Comparison of ENCODE assay signal across 1 cellular context in the genomic region with DNA sequence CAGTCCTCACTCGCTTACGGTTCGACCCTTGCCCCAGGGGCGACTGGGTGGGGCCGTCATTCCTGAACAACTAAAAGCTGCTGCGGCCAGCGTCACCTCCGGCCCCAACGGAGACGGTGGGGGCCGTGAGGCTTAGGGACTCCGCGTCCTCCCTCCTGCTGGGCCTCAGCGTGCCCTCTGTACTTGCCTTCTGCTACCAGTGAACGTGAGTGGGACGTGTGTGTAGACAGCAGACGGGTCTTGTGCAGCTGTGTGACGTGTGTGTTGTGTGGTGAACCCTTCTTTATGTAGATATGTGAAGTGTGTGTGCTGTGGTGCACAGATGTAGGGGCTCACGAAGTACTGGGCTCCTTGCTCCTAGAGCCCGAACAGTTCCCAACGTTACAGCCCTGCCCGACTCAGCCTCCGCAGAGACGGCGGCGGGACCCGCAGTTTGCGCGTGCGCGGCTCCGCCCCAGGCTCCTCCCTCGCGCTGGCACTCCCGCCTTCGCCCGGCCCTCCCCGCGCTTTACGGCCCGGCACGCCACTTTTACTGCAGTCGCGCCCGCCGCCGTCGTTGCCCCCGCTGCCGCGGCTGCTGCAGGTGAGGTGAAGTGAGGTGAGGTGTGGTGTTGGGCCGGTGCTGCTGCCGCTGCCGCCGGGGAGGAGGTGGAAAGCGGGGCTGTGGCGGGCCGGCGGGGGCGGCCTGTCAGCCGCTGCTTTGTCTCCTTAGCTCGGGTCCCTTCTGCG.
A peak's percentile ranks its signal among the peaks of the same experiment; 100 is the strongest.
TF ChIP-seq lines count a peak whose summit lies in the region.

A gene (plus strand): TSS at position 535 of the 729 bp plus-strand sequence. CDS start 235 bp downstream, outside the sequence.

TF ChIP-seq in HepG2, 621 proteins besides CTCF, POLR2A, EP300 and RAD21 (continued from another document and continues in another):
- TF ChIP-seq, protein P1, sequence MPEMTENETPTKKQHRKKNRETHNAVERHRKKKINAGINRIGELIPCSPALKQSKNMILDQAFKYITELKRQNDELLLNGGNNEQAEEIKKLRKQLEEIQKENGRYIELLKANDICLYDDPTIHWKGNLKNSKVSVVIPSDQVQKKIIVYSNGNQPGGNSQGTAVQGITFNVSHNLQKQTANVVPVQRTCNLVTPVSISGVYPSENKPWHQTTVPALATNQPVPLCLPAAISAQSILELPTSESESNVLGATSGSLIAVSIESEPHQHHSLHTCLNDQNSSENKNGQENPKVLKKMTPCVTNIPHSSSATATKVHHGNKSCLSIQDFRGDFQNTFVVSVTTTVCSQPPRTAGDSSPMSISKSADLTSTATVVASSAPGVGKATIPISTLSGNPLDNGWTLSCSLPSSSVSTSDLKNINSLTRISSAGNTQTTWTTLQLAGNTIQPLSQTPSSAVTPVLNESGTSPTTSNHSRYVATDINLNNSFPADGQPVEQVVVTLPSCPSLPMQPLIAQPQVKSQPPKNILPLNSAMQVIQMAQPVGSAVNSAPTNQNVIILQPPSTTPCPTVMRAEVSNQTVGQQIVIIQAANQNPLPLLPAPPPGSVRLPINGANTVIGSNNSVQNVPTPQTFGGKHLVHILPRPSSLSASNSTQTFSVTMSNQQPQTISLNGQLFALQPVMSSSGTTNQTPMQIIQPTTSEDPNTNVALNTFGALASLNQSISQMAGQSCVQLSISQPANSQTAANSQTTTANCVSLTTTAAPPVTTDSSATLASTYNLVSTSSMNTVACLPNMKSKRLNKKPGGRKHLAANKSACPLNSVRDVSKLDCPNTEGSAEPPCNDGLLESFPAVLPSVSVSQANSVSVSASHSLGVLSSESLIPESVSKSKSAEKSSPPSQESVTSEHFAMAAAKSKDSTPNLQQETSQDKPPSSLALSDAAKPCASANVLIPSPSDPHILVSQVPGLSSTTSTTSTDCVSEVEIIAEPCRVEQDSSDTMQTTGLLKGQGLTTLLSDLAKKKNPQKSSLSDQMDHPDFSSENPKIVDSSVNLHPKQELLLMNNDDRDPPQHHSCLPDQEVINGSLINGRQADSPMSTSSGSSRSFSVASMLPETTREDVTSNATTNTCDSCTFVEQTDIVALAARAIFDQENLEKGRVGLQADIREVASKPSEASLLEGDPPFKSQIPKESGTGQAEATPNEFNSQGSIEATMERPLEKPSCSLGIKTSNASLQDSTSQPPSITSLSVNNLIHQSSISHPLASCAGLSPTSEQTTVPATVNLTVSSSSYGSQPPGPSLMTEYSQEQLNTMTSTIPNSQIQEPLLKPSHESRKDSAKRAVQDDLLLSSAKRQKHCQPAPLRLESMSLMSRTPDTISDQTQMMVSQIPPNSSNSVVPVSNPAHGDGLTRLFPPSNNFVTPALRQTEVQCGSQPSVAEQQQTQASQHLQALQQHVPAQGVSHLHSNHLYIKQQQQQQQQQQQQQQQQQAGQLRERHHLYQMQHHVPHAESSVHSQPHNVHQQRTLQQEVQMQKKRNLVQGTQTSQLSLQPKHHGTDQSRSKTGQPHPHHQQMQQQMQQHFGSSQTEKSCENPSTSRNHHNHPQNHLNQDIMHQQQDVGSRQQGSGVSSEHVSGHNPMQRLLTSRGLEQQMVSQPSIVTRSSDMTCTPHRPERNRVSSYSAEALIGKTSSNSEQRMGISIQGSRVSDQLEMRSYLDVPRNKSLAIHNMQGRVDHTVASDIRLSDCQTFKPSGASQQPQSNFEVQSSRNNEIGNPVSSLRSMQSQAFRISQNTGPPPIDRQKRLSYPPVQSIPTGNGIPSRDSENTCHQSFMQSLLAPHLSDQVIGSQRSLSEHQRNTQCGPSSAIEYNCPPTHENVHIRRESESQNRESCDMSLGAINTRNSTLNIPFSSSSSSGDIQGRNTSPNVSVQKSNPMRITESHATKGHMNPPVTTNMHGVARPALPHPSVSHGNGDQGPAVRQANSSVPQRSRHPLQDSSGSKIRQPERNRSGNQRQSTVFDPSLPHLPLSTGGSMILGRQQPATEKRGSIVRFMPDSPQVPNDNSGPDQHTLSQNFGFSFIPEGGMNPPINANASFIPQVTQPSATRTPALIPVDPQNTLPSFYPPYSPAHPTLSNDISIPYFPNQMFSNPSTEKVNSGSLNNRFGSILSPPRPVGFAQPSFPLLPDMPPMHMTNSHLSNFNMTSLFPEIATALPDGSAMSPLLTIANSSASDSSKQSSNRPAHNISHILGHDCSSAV (CRISPR knock-in tag; IDR thresholded peaks at IDR 0.05; ENCODE audit: borderline replicate concordance) = peak; percentile 19; the same call in 1 of the 2 replicates
- no peak for TF ChIP-seq KDM1A (CRISPR knock-in tag; IDR thresholded peaks at IDR 0.05)
- TF ChIP-seq ZNF350 (CRISPR knock-in tag; IDR thresholded peaks at IDR 0.05; ENCODE audit: borderline replicate concordance, low read depth) = peak; percentile 84
- TF ChIP-seq, protein P2, sequence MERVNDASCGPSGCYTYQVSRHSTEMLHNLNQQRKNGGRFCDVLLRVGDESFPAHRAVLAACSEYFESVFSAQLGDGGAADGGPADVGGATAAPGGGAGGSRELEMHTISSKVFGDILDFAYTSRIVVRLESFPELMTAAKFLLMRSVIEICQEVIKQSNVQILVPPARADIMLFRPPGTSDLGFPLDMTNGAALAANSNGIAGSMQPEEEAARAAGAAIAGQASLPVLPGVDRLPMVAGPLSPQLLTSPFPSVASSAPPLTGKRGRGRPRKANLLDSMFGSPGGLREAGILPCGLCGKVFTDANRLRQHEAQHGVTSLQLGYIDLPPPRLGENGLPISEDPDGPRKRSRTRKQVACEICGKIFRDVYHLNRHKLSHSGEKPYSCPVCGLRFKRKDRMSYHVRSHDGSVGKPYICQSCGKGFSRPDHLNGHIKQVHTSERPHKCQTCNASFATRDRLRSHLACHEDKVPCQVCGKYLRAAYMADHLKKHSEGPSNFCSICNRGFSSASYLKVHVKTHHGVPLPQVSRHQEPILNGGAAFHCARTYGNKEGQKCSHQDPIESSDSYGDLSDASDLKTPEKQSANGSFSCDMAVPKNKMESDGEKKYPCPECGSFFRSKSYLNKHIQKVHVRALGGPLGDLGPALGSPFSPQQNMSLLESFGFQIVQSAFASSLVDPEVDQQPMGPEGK (CRISPR knock-in tag; IDR thresholded peaks at IDR 0.05) = peak; percentile 96
- TF ChIP-seq SMARCE1 (IDR thresholded peaks at IDR 0.05; ENCODE audit: borderline replicate concordance) = no peak
- peak; percentile 86 for TF ChIP-seq ASH2L (IDR thresholded peaks at IDR 0.05; ENCODE audit: insufficient read length, low read depth, low read length)
- 0 out of 2 replicates have a peak, but pooled peaks have one; percentile 86 for TF ChIP-seq ZNF530 (CRISPR knock-in tag; IDR thresholded peaks at IDR 0.05; ENCODE audit: low read depth)
- peak; percentile 89; the same call in 1 of the 2 replicates for TF ChIP-seq MIER3 (CRISPR knock-in tag; IDR thresholded peaks at IDR 0.05; ENCODE audit: borderline replicate concordance)
- TF ChIP-seq, protein P3, sequence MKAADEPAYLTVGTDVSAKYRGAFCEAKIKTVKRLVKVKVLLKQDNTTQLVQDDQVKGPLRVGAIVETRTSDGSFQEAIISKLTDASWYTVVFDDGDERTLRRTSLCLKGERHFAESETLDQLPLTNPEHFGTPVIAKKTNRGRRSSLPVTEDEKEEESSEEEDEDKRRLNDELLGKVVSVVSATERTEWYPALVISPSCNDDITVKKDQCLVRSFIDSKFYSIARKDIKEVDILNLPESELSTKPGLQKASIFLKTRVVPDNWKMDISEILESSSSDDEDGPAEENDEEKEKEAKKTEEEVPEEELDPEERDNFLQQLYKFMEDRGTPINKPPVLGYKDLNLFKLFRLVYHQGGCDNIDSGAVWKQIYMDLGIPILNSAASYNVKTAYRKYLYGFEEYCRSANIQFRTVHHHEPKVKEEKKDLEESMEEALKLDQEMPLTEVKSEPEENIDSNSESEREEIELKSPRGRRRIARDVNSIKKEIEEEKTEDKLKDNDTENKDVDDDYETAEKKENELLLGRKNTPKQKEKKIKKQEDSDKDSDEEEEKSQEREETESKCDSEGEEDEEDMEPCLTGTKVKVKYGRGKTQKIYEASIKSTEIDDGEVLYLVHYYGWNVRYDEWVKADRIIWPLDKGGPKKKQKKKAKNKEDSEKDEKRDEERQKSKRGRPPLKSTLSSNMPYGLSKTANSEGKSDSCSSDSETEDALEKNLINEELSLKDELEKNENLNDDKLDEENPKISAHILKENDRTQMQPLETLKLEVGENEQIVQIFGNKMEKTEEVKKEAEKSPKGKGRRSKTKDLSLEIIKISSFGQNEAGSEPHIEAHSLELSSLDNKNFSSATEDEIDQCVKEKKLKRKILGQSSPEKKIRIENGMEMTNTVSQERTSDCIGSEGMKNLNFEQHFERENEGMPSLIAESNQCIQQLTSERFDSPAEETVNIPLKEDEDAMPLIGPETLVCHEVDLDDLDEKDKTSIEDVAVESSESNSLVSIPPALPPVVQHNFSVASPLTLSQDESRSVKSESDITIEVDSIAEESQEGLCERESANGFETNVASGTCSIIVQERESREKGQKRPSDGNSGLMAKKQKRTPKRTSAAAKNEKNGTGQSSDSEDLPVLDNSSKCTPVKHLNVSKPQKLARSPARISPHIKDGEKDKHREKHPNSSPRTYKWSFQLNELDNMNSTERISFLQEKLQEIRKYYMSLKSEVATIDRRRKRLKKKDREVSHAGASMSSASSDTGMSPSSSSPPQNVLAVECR (CRISPR knock-in tag; IDR thresholded peaks at IDR 0.05; ENCODE audit: borderline replicate concordance) = peak; percentile 91
- 0 out of 2 replicates have a peak, but pooled peaks have one; percentile 11 for TF ChIP-seq ZNF10 (CRISPR knock-in tag; IDR thresholded peaks at IDR 0.05; ENCODE audit: borderline replicate concordance, low read depth)
- no peak for TF ChIP-seq PCBP2 (optimal IDR thresholded peaks at IDR 0.05; ENCODE audit: low read depth, low read length, poor library complexity, severe bottlenecking)
- TF ChIP-seq FOSL1 (CRISPR knock-in tag; IDR thresholded peaks at IDR 0.05; ENCODE audit: borderline replicate concordance) = no peak
- TF ChIP-seq, protein P4, sequence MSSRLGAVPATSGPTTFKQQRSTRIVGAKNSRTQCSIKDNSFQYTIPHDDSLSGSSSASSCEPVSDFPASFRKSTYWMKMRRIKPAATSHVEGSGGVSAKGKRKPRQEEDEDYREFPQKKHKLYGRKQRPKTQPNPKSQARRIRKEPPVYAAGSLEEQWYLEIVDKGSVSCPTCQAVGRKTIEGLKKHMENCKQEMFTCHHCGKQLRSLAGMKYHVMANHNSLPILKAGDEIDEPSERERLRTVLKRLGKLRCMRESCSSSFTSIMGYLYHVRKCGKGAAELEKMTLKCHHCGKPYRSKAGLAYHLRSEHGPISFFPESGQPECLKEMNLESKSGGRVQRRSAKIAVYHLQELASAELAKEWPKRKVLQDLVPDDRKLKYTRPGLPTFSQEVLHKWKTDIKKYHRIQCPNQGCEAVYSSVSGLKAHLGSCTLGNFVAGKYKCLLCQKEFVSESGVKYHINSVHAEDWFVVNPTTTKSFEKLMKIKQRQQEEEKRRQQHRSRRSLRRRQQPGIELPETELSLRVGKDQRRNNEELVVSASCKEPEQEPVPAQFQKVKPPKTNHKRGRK (CRISPR knock-in tag; IDR thresholded peaks at IDR 0.05) = no peak; the same call in 1 of the 2 replicates
- TF ChIP-seq, protein P5, sequence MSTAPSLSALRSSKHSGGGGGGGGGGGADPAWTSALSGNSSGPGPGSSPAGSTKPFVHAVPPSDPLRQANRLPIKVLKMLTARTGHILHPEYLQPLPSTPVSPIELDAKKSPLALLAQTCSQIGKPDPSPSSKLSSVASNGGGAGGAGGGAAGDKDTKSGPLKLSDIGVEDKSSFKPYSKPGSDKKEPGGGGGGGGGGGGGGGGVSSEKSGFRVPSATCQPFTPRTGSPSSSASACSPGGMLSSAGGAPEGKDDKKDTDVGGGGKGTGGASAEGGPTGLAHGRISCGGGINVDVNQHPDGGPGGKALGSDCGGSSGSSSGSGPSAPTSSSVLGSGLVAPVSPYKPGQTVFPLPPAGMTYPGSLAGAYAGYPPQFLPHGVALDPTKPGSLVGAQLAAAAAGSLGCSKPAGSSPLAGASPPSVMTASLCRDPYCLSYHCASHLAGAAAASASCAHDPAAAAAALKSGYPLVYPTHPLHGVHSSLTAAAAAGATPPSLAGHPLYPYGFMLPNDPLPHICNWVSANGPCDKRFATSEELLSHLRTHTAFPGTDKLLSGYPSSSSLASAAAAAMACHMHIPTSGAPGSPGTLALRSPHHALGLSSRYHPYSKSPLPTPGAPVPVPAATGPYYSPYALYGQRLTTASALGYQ (CRISPR knock-in tag; IDR thresholded peaks at IDR 0.05) = peak; percentile 60; the same call in 1 of the 2 replicates
- peak; percentile 28 for TF ChIP-seq ZNF124 (CRISPR knock-in tag; IDR thresholded peaks at IDR 0.05)
- no peak for TF ChIP-seq ZNF17 (CRISPR knock-in tag; IDR thresholded peaks at IDR 0.05)
- TF ChIP-seq SMC3 (IDR thresholded peaks at IDR 0.05; ENCODE audit: low read length) = no peak; the same call in 1 of the 2 replicates
- TF ChIP-seq NFIB (CRISPR knock-in tag; IDR thresholded peaks at IDR 0.05; ENCODE audit: borderline replicate concordance) = no peak
- peak; percentile 51; the same call in 1 of the 2 replicates for TF ChIP-seq TP53 (CRISPR knock-in tag; conservative IDR thresholded peaks at IDR 0.05)
- TF ChIP-seq NFRKB (IDR thresholded peaks at IDR 0.05) = no peak
- peak; percentile 27; the same call in 1 of the 2 replicates for TF ChIP-seq ZMYM3 (CRISPR knock-in tag; IDR thresholded peaks at IDR 0.05)
- TF ChIP-seq, protein P6, sequence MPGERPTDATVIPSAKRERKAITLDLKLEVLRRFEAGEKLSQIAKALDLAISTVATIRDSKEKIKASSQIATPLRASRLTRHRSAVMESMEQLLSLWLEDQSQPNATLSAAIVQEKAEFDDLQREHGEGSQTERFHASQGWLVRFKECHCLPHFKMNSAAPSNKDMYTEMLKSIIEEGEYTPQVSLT (CRISPR knock-in tag; IDR thresholded peaks at IDR 0.05; ENCODE audit: borderline replicate concordance, low read depth) = 0 out of 2 replicates have a peak, but pooled peaks have one; percentile 29
- TF ChIP-seq, protein P7, sequence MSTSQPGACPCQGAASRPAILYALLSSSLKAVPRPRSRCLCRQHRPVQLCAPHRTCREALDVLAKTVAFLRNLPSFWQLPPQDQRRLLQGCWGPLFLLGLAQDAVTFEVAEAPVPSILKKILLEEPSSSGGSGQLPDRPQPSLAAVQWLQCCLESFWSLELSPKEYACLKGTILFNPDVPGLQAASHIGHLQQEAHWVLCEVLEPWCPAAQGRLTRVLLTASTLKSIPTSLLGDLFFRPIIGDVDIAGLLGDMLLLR (CRISPR knock-in tag; IDR thresholded peaks at IDR 0.05) = peak; percentile 71; the same call in 1 of the 2 replicates
- TF ChIP-seq ZNF329 (CRISPR knock-in tag; IDR thresholded peaks at IDR 0.05; ENCODE audit: low read depth) = no peak; the same call in 1 of the 2 replicates
- peak; percentile 94 for TF ChIP-seq KDM5A (IDR thresholded peaks at IDR 0.05; ENCODE audit: borderline replicate concordance, low read length)
- TF ChIP-seq, protein P8, sequence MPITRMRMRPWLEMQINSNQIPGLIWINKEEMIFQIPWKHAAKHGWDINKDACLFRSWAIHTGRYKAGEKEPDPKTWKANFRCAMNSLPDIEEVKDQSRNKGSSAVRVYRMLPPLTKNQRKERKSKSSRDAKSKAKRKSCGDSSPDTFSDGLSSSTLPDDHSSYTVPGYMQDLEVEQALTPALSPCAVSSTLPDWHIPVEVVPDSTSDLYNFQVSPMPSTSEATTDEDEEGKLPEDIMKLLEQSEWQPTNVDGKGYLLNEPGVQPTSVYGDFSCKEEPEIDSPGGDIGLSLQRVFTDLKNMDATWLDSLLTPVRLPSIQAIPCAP (CRISPR knock-in tag; IDR thresholded peaks at IDR 0.05; ENCODE audit: low read depth) = no peak; the same call in 1 of the 2 replicates
- TF ChIP-seq RARA (CRISPR knock-in tag; IDR thresholded peaks at IDR 0.05) = peak; percentile 80
